Comparison of ENCODE assay signal across 32 cellular contexts in the genomic region with DNA sequence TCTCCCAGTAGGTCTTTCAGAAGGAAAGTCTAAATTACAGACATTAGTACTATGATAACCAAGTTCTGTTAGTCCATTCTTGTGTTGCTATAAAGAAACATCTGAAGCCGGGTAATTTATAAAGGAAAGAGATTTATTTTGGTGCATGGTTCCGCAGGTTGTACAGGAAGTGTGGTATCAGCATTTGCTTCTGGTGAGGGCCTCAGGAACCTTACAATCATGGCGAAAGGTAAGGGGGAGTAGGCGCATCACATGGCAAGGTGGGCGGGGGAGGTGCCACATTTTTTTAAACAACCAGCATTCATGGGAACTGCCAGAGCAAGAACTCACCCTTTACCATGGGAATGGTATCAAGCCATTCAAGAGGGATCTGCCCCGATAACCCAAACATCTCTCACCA.
"Had no signal": no experiment of that assay in that cellular context is flagged by ENCODE, and none has a peak within 500 bp of the region (broad histone marks: within the 10 kb centered on the region; RNA-seq: fewer than 3 reads in every experiment).

No MANE protein-coding gene starts in this region.

- ATAC-seq: body of pancreas; gastrocnemius medialis; left cardiac atrium; left ventricle myocardium superior; sciatic nerve; stimulated activated naive CD8-positive, alpha-beta T cell treated with anti-CD3 and anti-CD28 coated beads, Interleukin-15, Interleukin-2, amounts not matched to agents 100 U/mL and 50 U/mL, for 24 hours had no signal

- H3K4me3 Mint-ChIP-seq: activated CD4-positive, alpha-beta memory T cell treated with anti-CD3 and anti-CD28 coated beads for 36 hours; activated naive CD4-positive, alpha-beta T cell treated with anti-CD3 and anti-CD28 coated beads for 36 hours; activated naive CD8-positive, alpha-beta T cell treated with anti-CD3 and anti-CD28 coated beads for 36 hours; activated T-helper 1 cell treated with anti-CD3 and anti-CD28 coated beads, Interleukin-12 subunit alpha, Interleukin-12 subunit beta, Interleukin-2, Interleukin-4 antibody, amounts not matched to agents 30 ng/mL and 10 ng/mL and 1 ng/mL, durations not matched to agents 14 hours and 24 hours and 36 hours; nephron had no signal

- H3K4me1 Mint-ChIP-seq: activated naive CD8-positive, alpha-beta T cell treated with anti-CD3 and anti-CD28 coated beads for 36 hours; nephron had no signal

- H3K4me1 ChIP-seq: adrenal gland, body of pancreas, gastrocnemius medialis had no signal

- H3K27me3 ChIP-seq: adrenal gland, body of pancreas, cardiac muscle cell, dorsolateral prefrontal cortex, gastrocnemius medialis, neutrophil, ovary had no signal

- H3K27ac ChIP-seq: adrenal gland, body of pancreas, cardiac muscle cell, coronary artery, dorsolateral prefrontal cortex, gastrocnemius medialis, neutrophil, ovary, skin epidermis, thoracic aorta had no signal

- H3K27me3 Mint-ChIP-seq: progenitor cell of endocrine pancreas had no signal

- H3K36me3 ChIP-seq: adrenal gland, cardiac muscle cell, gastrocnemius medialis, neutrophil, ovary, thoracic aorta had no signal

- H3K27ac Mint-ChIP-seq: activated CD4-positive, alpha-beta memory T cell treated with anti-CD3 and anti-CD28 coated beads for 36 hours; activated naive CD4-positive, alpha-beta T cell treated with anti-CD3 and anti-CD28 coated beads for 36 hours; activated naive CD8-positive, alpha-beta T cell treated with anti-CD3 and anti-CD28 coated beads for 36 hours; activated T-helper 1 cell treated with anti-CD3 and anti-CD28 coated beads, Interleukin-12 subunit alpha, Interleukin-12 subunit beta, Interleukin-2, Interleukin-4 antibody, amounts not matched to agents 30 ng/mL and 10 ng/mL and 1 ng/mL, durations not matched to agents 14 hours and 24 hours and 36 hours; nephron; progenitor cell of endocrine pancreas had no signal

- H3K36me3 Mint-ChIP-seq: activated CD4-positive, alpha-beta memory T cell treated with anti-CD3 and anti-CD28 coated beads for 36 hours; activated naive CD8-positive, alpha-beta T cell treated with anti-CD3 and anti-CD28 coated beads for 36 hours had no signal

- DNase-seq: activated CD4-positive, alpha-beta memory T cell treated with anti-CD3 and anti-CD28 coated beads for 36 hours; activated CD4-positive, alpha-beta T cell treated with anti-CD3 and anti-CD28 coated beads for 48 hours; activated CD8-positive, alpha-beta memory T cell treated with anti-CD3 and anti-CD28 coated beads, Interleukin-2, amount 50 U/mL, for 4 hours; activated effector memory CD4-positive, alpha-beta T cell treated with anti-CD3 and anti-CD28 coated beads, Interleukin-2, amount 50 U/mL, for 16 hours; activated naive CD4-positive, alpha-beta T cell treated with anti-CD3 and anti-CD28 coated beads for 36 hours; activated naive CD8-positive, alpha-beta T cell treated with anti-CD3 and anti-CD28 coated beads for 36 hours; activated T-cell treated with anti-CD3 and anti-CD28 coated beads, Interleukin-2, amount 50 U/mL, for 1 hour; adrenal gland; aorta; body of pancreas; dorsolateral prefrontal cortex; effector memory CD4-positive, alpha-beta T cell; erythroblast; gastrocnemius medialis; glutamatergic neuron; left cardiac atrium; left ventricle myocardium superior; mammary epithelial cell; ovary; stimulated activated CD4-positive, alpha-beta T cell treated with anti-CD3 and anti-CD28 coated beads, Interleukin-12 subunit alpha, Interleukin-12 subunit beta, amount 100 ng/mL, for 4 hours; stimulated activated CD4-positive, alpha-beta T cell treated with anti-CD3 and anti-CD28 coated beads, Interleukin-4, amount 100 ng/mL, for 1 hour; stimulated activated naive CD8-positive, alpha-beta T cell treated with anti-CD3 and anti-CD28 coated beads, Interleukin-15, Interleukin-2, amounts not matched to agents 100 U/mL and 50 U/mL, for 24 hours; trophoblast cell had no signal

- H3K9me3 ChIP-seq: adrenal gland, body of pancreas, gastrocnemius medialis, neutrophil, ovary, thoracic aorta had no signal

- H3K9me3 Mint-ChIP-seq: activated CD4-positive, alpha-beta memory T cell treated with anti-CD3 and anti-CD28 coated beads for 36 hours; activated naive CD4-positive, alpha-beta T cell treated with anti-CD3 and anti-CD28 coated beads for 36 hours; activated naive CD8-positive, alpha-beta T cell treated with anti-CD3 and anti-CD28 coated beads for 36 hours; activated T-helper 1 cell treated with anti-CD3 and anti-CD28 coated beads, Interleukin-12 subunit alpha, Interleukin-12 subunit beta, Interleukin-2, Interleukin-4 antibody, amounts not matched to agents 30 ng/mL and 10 ng/mL and 1 ng/mL, durations not matched to agents 14 hours and 24 hours and 36 hours had no signal

- H3K4me3 ChIP-seq: adrenal gland, body of pancreas, cardiac muscle cell, coronary artery, dorsolateral prefrontal cortex, gastrocnemius medialis, ovary, skin epidermis, thoracic aorta had no signal
